8 cellular contexts compared by ENCODE assay signal in genomic region chr17:1365445-1366039, GRCh38. TPM values are rescaled to one million over a fixed set of nuclear protein-coding genes. Genes with fewer than 3 reads are reported as not detected.
DNase-seq lines count a peak whose midpoint lies in the region; ATAC-seq and TF ChIP-seq lines count a peak whose summit lies in the region.

No MANE protein-coding gene starts in this region.

- H3K4me3 ChIP-seq in SK-N-MC, result no peak overlapping the region
- no peak overlapping the region for H3K4me3 ChIP-seq in parathyroid adenoma (ENCODE audit: low read depth, low read length)

- H3K36me3 ChIP-seq in SK-N-MC (ENCODE audit: insufficient read depth, low read length), result peaks cover 47% of the 10 kb centered on the region
- H3K36me3 ChIP-seq in parathyroid adenoma (ENCODE audit: control insufficient read depth, insufficient read depth, low read length), result no peaks in the 10 kb centered on the region

- peak; percentile 53 for ATAC-seq in activated naive CD8-positive, alpha-beta T cell treated with anti-CD3 and anti-CD28 coated beads, Interleukin-2, amount 10 ng/mL, durations not matched to agents 7 days and 5 days (ENCODE audit: low read depth)
- no peak for ATAC-seq in HG03196 (IDR thresholded peaks at IDR 0.05; ENCODE audit: unreplicated experiment)

- no peaks in the 10 kb centered on the region for H3K9me3 ChIP-seq in SK-N-MC (ENCODE audit: low read depth, low read length)
- no peaks in the 10 kb centered on the region for H3K9me3 ChIP-seq in parathyroid adenoma (ENCODE audit: control insufficient read depth, low read length)

- intact Hi-C loops in head of caudate nucleus (cut with DNase I), result loop anchor here (2.0 to 10.0 kb wide), 2 partner anchors 89 to 151 kb away; partner anchors contain the start of genes CRK and INPP5K

- H3K4me1 Mint-ChIP-seq in activated naive CD8-positive, alpha-beta T cell treated with anti-CD3 and anti-CD28 coated beads, Interleukin-2, amount 10 ng/mL, durations not matched to agents 7 days and 5 days, result peaks cover 30% of the 10 kb centered on the region

- H3K36me3 Mint-ChIP-seq in activated naive CD8-positive, alpha-beta T cell treated with anti-CD3 and anti-CD28 coated beads, Interleukin-2, amount 10 ng/mL, durations not matched to agents 7 days and 5 days, result peaks cover 15% of the 10 kb centered on the region

- peaks cover 61% of the 10 kb centered on the region for H3K79me2 ChIP-seq in parathyroid adenoma

- no peak overlapping the region for H2AFZ ChIP-seq in parathyroid adenoma

- no peak overlapping the region for H3K4me2 ChIP-seq in parathyroid adenoma (ENCODE audit: low read length)

- peak overlapping the region; percentile 75 for H3K27ac ChIP-seq in SK-N-MC
- no peak overlapping the region for H3K27ac ChIP-seq in parathyroid adenoma

- peak; percentile 51 for DNase-seq in GDM1 (lab: John Stamatoyannopoulos, UW)
- DNase-seq in NCI-H1048 (lab: John Stamatoyannopoulos, UW), result peak; percentile 48
- DNase-seq in SK-N-MC (ENCODE audit: low read depth, low spot score), result peak; percentile 35
- no peak for DNase-seq in activated naive CD8-positive, alpha-beta T cell treated with anti-CD3 and anti-CD28 coated beads, Interleukin-2, amount 10 ng/mL, durations not matched to agents 7 days and 5 days
- peak in 41 of 42 donors; percentile 25 to 86 (median 59) for DNase-seq in head of caudate nucleus
- DNase-seq in mesenteric fat pad (ENCODE audit: low spot score), result no peak

- no peak overlapping the region for H3K4me3 Mint-ChIP-seq in activated naive CD8-positive, alpha-beta T cell treated with anti-CD3 and anti-CD28 coated beads, Interleukin-2, amount 10 ng/mL, durations not matched to agents 7 days and 5 days

- H3K27me3 ChIP-seq in parathyroid adenoma (ENCODE audit: control insufficient read depth, insufficient read depth, low read length), result no peaks in the 10 kb centered on the region

- H3K9ac ChIP-seq in SK-N-MC (ENCODE audit: insufficient read length) (no peak overlapping the region), parathyroid adenoma (no peak overlapping the region)

- peak; percentile 93 for TF ChIP-seq CTCF in parathyroid adenoma (IDR thresholded peaks at IDR 0.05)

- peak overlapping the region; percentile 27 for H3K27ac Mint-ChIP-seq in activated naive CD8-positive, alpha-beta T cell treated with anti-CD3 and anti-CD28 coated beads, Interleukin-2, amount 10 ng/mL, durations not matched to agents 7 days and 5 days

- H3K4me1 ChIP-seq in parathyroid adenoma, result peaks cover 14% of the 10 kb centered on the region

- POLR2A ChIA-PET in activated naive CD8-positive, alpha-beta T cell treated with anti-CD3 and anti-CD28 coated beads, Interleukin-2, amount 10 ng/mL, durations not matched to agents 7 days and 5 days (lab: Charles Lee), result interaction anchor here (1.0 to 2.1 kb wide), 7 partner anchors 10 to 150 kb away, joined by 3 to 22 read pairs (median 5); partner anchors contain the start of genes CRK, INPP5K and YWHAE

- no peaks in the 10 kb centered on the region for H3K27me3 Mint-ChIP-seq in activated naive CD8-positive, alpha-beta T cell treated with anti-CD3 and anti-CD28 coated beads, Interleukin-2, amount 10 ng/mL, durations not matched to agents 7 days and 5 days

- H3K9me3 Mint-ChIP-seq in activated naive CD8-positive, alpha-beta T cell treated with anti-CD3 and anti-CD28 coated beads, Interleukin-2, amount 10 ng/mL, durations not matched to agents 7 days and 5 days, result no peaks in the 10 kb centered on the region

RNA-seq across cellular contexts. Expression of gene YWHAE, which starts 34.5 kb away (rescaled TPM):
- total RNA-seq in activated naive CD8-positive, alpha-beta T cell treated with anti-CD3 and anti-CD28 coated beads, Interleukin-2, amount 10 ng/mL, durations not matched to agents 7 days and 5 days, result 100 to 1,000 TPM; 272 to 287 TPM
- total RNA-seq in mesenteric fat pad, result 480 TPM

Comparison
In these comparisons a context has a peak if more than half of its experiments do, and no peak if none do; other contexts are left out.
1. DNase-seq: peak in GDM1 (single experiment), NCI-H1048 (single experiment), SK-N-MC (single experiment) and head of caudate nucleus (41 of 42); none in activated naive CD8-positive, alpha-beta T cell treated with anti-CD3 and anti-CD28 coated beads, Interleukin-2, amount 10 ng/mL, durations not matched to agents 7 days and 5 days (single experiment) and mesenteric fat pad (single experiment).